ENCODE assay signal across 8 cellular contexts in the genomic region with DNA sequence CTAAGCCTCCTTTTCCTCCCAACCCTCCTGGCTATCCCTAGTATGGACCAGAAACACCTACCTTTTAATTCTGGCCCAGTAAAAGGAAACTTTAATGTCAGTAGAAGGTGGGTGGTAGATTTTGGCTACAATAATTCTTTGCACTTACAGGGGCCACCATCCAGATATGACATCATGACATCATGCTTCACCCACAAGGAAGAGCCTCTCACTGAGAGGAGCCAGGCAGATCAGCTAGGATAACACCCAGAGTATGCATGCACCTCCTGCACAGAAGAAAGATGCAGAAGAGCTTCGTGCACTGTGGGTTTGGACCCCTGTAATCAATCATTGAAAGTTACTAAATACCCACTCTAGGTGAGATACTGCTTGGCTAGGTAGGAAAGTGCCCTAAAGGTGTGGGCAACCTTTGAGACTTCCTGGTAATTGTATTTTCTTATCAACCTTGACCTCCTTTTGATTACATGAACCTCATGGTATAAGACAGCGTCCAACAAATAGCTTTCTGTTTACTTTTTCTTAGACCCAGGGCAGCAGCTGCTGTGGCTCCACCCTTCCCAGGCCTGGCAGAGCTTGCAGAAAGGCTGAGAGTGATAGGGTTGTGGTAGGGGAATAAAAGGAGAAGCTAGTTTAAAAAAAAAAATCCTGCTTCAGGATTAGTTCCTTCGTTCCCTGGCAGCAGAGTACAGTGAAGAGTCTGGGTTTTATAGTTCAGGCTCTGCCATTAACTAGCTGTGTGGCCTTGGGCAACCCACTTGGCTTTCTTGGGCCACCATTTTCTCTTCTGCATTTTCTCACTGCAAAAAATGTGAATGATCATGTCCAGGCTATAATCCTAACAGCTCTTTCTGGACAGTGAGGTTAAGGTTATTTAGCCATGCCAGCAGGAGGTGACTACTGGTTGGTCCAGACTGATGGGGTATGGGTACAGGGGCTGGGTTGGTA. TPM values are rescaled to one million over a fixed set of nuclear protein-coding genes. Genes with fewer than 3 reads are reported as not detected.
DNase-seq lines count a peak whose midpoint lies in the region; ATAC-seq and TF ChIP-seq lines count a peak whose summit lies in the region.

No MANE protein-coding gene starts in this region.

- no peaks in the 10 kb centered on the region for H3K27me3 Mint-ChIP-seq in activated CD4-positive, alpha-beta memory T cell treated with anti-CD3 and anti-CD28 coated beads, Interleukin-2, amount 10 ng/mL, durations not matched to agents 7 days and 5 days

- CTCF ChIA-PET in activated CD4-positive, alpha-beta memory T cell treated with anti-CD3 and anti-CD28 coated beads, Interleukin-2, amount 10 ng/mL, durations not matched to agents 7 days and 5 days (lab: Charles Lee), result interaction anchor here (0.9 to 4.3 kb wide), 13 partner anchors 10 to 175 kb away, joined by 3 to 54 read pairs (median 5); a partner anchor contains a TSS

- H3K36me3 ChIP-seq in ACC112 (ENCODE audit: insufficient read depth, low read length) (peaks cover 3% of the 10 kb centered on the region), KOPT-K1 (ENCODE audit: insufficient read depth, low read length) (peaks cover 47% of the 10 kb centered on the region), lung (ENCODE audit: control insufficient read depth in 2 of 2, insufficient read depth in 2 of 2, low read length in 2 of 2) (no peaks in the 10 kb centered on the region), BE2C (peaks cover 5% of the 10 kb centered on the region; the same call in 1 of the 2 replicates)

- no peak overlapping the region for H2AFZ ChIP-seq in ACC112 (ENCODE audit: low read length, unreplicated experiment)

- POLR2A ChIA-PET in activated CD4-positive, alpha-beta memory T cell treated with anti-CD3 and anti-CD28 coated beads, Interleukin-2, amount 10 ng/mL, durations not matched to agents 7 days and 5 days (lab: Charles Lee), result interaction anchor here (0.7 to 12.9 kb wide), 11 partner anchors 9 to 161 kb away, joined by 3 to 337 read pairs (median 11); a partner anchor contains a TSS

- H3K27ac Mint-ChIP-seq in activated CD4-positive, alpha-beta memory T cell treated with anti-CD3 and anti-CD28 coated beads, Interleukin-2, amount 10 ng/mL, durations not matched to agents 7 days and 5 days, result peak overlapping the region; percentile 93

- peak overlapping the region; percentile 77 for H3K27ac ChIP-seq in ACC112 (ENCODE audit: low read depth, low read length)
- H3K27ac ChIP-seq in KOPT-K1 (ENCODE audit: low read depth, low read length, poor library complexity, severe bottlenecking), result peak overlapping the region; percentile 84
- H3K27ac ChIP-seq in lung (ENCODE audit: low read depth in 1 of 2, low read length in 1 of 2), result peak overlapping the region; percentile 78 to 96

- peaks cover 90% of the 10 kb centered on the region for H3K79me2 ChIP-seq in ACC112 (ENCODE audit: control insufficient read depth, insufficient read depth, low read length, unreplicated experiment)

- H3K4me3 ChIP-seq in ACC112 (ENCODE audit: low read depth, low read length), result no peak overlapping the region
- no peak overlapping the region for H3K4me3 ChIP-seq in lung
- H3K4me3 ChIP-seq in BE2C (ENCODE audit: low read depth, low read length), result no peak overlapping the region

- no peak for TF ChIP-seq CTCF in lung (IDR thresholded peaks at IDR 0.05; ENCODE audit: control extremely low read depth, extremely low read depth)
- no peak for TF ChIP-seq CTCF in BE2C (IDR thresholded peaks at IDR 0.05; ENCODE audit: low read depth, low read length)

- H3K9me3 ChIP-seq in KOPT-K1 (ENCODE audit: insufficient read depth, low read length, poor library complexity, severe bottlenecking) (no peaks in the 10 kb centered on the region), lung (ENCODE audit: control insufficient read depth in 2 of 2, insufficient read depth in 1 of 2, low read length in 1 of 2) (peaks cover 0 to 2% of the 10 kb centered on the region in 2 donors), BE2C (no peaks in the 10 kb centered on the region)

- H3K4me1 ChIP-seq in ACC112 (ENCODE audit: control insufficient read depth, insufficient read depth, low read length, unreplicated experiment), result peaks cover 70% of the 10 kb centered on the region
- H3K4me1 ChIP-seq in lung (ENCODE audit: control insufficient read depth in 2 of 2, insufficient read depth in 2 of 2, low read length in 2 of 2), result peaks cover 41 to 63% of the 10 kb centered on the region in 2 donors
- H3K4me1 ChIP-seq in BE2C, result peaks cover 24% of the 10 kb centered on the region

- H3K4me3 Mint-ChIP-seq in activated CD4-positive, alpha-beta memory T cell treated with anti-CD3 and anti-CD28 coated beads, Interleukin-2, amount 10 ng/mL, durations not matched to agents 7 days and 5 days, result peak overlapping the region; percentile 65

- no peak for ATAC-seq in lung (ENCODE audit: insufficient read depth, low FRiP score)

- peaks cover 80% of the 10 kb centered on the region for H3K36me3 Mint-ChIP-seq in activated CD4-positive, alpha-beta memory T cell treated with anti-CD3 and anti-CD28 coated beads, Interleukin-2, amount 10 ng/mL, durations not matched to agents 7 days and 5 days (ENCODE audit: low read depth)

- 12% methylated on average over 3 of the region's 3 CpGs for WGBS in lung, 2 donors

- peaks cover 86% of the 10 kb centered on the region for H3K4me1 Mint-ChIP-seq in activated CD4-positive, alpha-beta memory T cell treated with anti-CD3 and anti-CD28 coated beads, Interleukin-2, amount 10 ng/mL, durations not matched to agents 7 days and 5 days

- H3K9me3 Mint-ChIP-seq in activated CD4-positive, alpha-beta memory T cell treated with anti-CD3 and anti-CD28 coated beads, Interleukin-2, amount 10 ng/mL, durations not matched to agents 7 days and 5 days, result no peaks in the 10 kb centered on the region

- no peak for DNase-seq in activated CD4-positive, alpha-beta memory T cell treated with anti-CD3 and anti-CD28 coated beads, Interleukin-2, amount 10 ng/mL, durations not matched to agents 7 days and 5 days
- DNase-seq in lung (ENCODE audit: low spot score) (no peak), COLO829 (ENCODE audit: low spot score) (no peak), BE2C (no peak), superior temporal gyrus (ENCODE audit: extremely low spot score) (no peak), NCI-H128 (lab: John Stamatoyannopoulos, UW; ENCODE audit: unreplicated experiment) (no peak)

- H3K27me3 ChIP-seq in ACC112 (ENCODE audit: insufficient read depth, low read length), result no peaks in the 10 kb centered on the region
- no peaks in the 10 kb centered on the region for H3K27me3 ChIP-seq in lung (ENCODE audit: control insufficient read depth, insufficient read depth)
- no peaks in the 10 kb centered on the region for H3K27me3 ChIP-seq in BE2C

RNA-seq across cellular contexts. Expression of a gene that starts 6.2 kb away (rescaled TPM):
- 10 to 100 TPM; 28.7 to 30.6 TPM for total RNA-seq in activated CD4-positive, alpha-beta memory T cell treated with anti-CD3 and anti-CD28 coated beads, Interleukin-2, amount 10 ng/mL, durations not matched to agents 7 days and 5 days
- 10 to 100 TPM in 1 of 2 donors, 1 to 10 TPM in 1; 5.9 to 13.5 TPM for total RNA-seq in lung
- polyA plus RNA-seq in lung, result 1 to 10 TPM; 6.4 to 9.2 TPM
- polyA plus RNA-seq in BE2C (2012; ENCODE audit: insufficient read depth, insufficient read length, low read depth), result 5.5 TPM

RNA-seq across cellular contexts. Expression of a gene that starts 48.8 kb away (rescaled TPM):
- total RNA-seq in activated CD4-positive, alpha-beta memory T cell treated with anti-CD3 and anti-CD28 coated beads, Interleukin-2, amount 10 ng/mL, durations not matched to agents 7 days and 5 days, result under 1 TPM; 0.20 to 0.23 TPM
- under 1 TPM in 1 of 2 donors, not detected in 1; 0.21 TPM for total RNA-seq in lung
- polyA plus RNA-seq in lung, result under 1 TPM; 0.08 to 0.40 TPM
- not detected for polyA plus RNA-seq in BE2C (2012; ENCODE audit: insufficient read depth, insufficient read length, low read depth)
